Comparison of ENCODE assay signal across 9 cellular contexts in the genomic region with DNA sequence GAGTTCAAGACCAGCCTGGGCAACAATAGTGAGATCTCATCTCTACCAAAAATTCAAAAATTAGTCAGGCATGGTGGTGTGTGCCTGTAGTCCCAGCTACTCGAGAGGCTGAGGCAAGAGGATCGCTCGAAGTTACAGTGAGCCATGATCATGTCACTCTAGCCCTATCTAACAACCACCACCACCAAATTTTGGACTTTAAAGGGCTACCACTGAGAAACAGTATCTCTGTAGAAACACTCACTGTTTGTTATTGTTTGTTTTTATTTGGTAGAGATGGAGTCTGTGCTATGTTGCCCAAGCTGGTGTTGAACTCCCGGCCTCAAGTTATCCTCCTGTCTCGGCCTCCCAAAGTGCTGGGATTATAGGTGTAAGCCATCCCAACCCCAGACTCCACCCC. TPM values are rescaled to one million over a fixed set of nuclear protein-coding genes. Genes with fewer than 3 reads are reported as not detected.
DNase-seq lines count a peak whose midpoint lies in the region; ATAC-seq and TF ChIP-seq lines count a peak whose summit lies in the region.
"Had no signal": no experiment of that assay in that cellular context is flagged by ENCODE, and none has a peak within 500 bp of the region (broad histone marks: within the 10 kb centered on the region; RNA-seq: fewer than 3 reads in every experiment).

No MANE protein-coding gene starts in this region.

- H2BK20ac ChIP-seq in H9 (ENCODE audit: low read depth, low read length, poor library complexity, severe bottlenecking), result no peak overlapping the region

- peak overlapping the region; percentile 62 for H3K4me3 ChIP-seq in DOHH2 (ENCODE audit: low read length)
- no peak overlapping the region for H3K4me3 ChIP-seq in Peyer's patch
- H3K4me3 ChIP-seq in gastrocnemius medialis, result no peak overlapping the region

- peaks cover 4% of the 10 kb centered on the region for H3K23me2 ChIP-seq in H9 (ENCODE audit: insufficient read length, low read depth, low read length, poor library complexity, severe bottlenecking)

- H4K5ac ChIP-seq in H9 (ENCODE audit: insufficient read length, low read depth, low read length), result no peak overlapping the region

- H2AK5ac ChIP-seq in H9 (ENCODE audit: insufficient read length, low read length), result no peak overlapping the region

- peaks cover 34% of the 10 kb centered on the region for H3K79me2 ChIP-seq in DOHH2 (ENCODE audit: control insufficient read depth, low read length)
- peaks cover 2% of the 10 kb centered on the region; the same call in 1 of the 2 replicates for H3K79me2 ChIP-seq in H9 (ENCODE audit: insufficient read depth, low read length)

- H3K9ac ChIP-seq in H9 (ENCODE audit: extremely low read depth, insufficient read length, low read length), result no peak overlapping the region

- no peaks in the 10 kb centered on the region for H3K9me2 ChIP-seq in DOHH2 (replicated peaks; ENCODE audit: control insufficient read depth, low read length)

- H3K4me1 Mint-ChIP-seq in H9, result peaks cover 31 to 44% of the 10 kb centered on the region in 2 experiments

- H4K91ac ChIP-seq in H9 (ENCODE audit: insufficient read length, low read depth, low read length), result no peak overlapping the region

- H3K27ac ChIP-seq in DOHH2 (ENCODE audit: low read depth, low read length) (peak overlapping the region; percentile 77), Peyer's patch (peak overlapping the region; percentile 79 to 98 (median 92)), epithelial cell of prostate (peak overlapping the region; percentile 95), gastrocnemius medialis (peak overlapping the region; percentile 76 to 95 (median 85)), caudate nucleus (ENCODE audit: low read depth, low read length) (no peak overlapping the region), H9 (ENCODE audit: insufficient read length, low read depth, low read length) (no peak overlapping the region)

- WGBS in H9 (ENCODE audit: extremely low coverage, insufficient read length, low lambda C conversion rate), result no CpG with 5 or more reads among the region's 5 CpGs

- no peak overlapping the region for H2BK120ac ChIP-seq in H9 (ENCODE audit: low read depth, low read length, poor library complexity, severe bottlenecking)

- no peaks in the 10 kb centered on the region for H3K9me3 Mint-ChIP-seq in H9

- no peaks in the 10 kb centered on the region for H3K9me3 ChIP-seq in DOHH2 (ENCODE audit: control insufficient read depth, insufficient read depth, low read length)
- H3K9me3 ChIP-seq in Peyer's patch, result no peaks in the 10 kb centered on the region
- H3K9me3 ChIP-seq in gastrocnemius medialis, result no peaks in the 10 kb centered on the region
- H3K9me3 ChIP-seq in H9 (ENCODE audit: control insufficient read depth, low read depth, low read length), result no peaks in the 10 kb centered on the region

- TF ChIP-seq CTCF in DOHH2 (IDR thresholded peaks at IDR 0.05; ENCODE audit: low read depth, low read length, poor library complexity, severe bottlenecking) (no peak), Peyer's patch (IDR thresholded peaks at IDR 0.05) (no peak), gastrocnemius medialis (IDR thresholded peaks at IDR 0.05 in 4 of 5, conservative IDR thresholded peaks at IDR 0.05 in 1 of 5) (no peak), H9 (conservative IDR thresholded peaks at IDR 0.05) (no peak)

- no peak overlapping the region for H3K56ac ChIP-seq in H9 (ENCODE audit: insufficient read length, low read depth, low read length)

- H3K36me3 ChIP-seq in DOHH2 (ENCODE audit: control insufficient read depth, low read length) (peaks cover 29% of the 10 kb centered on the region), Peyer's patch (peaks cover 0 to 1% (median 0%) of the 10 kb centered on the region in 3 donors), gastrocnemius medialis (no peaks in the 10 kb centered on the region)

- no peak overlapping the region for H2BK12ac ChIP-seq in H9 (ENCODE audit: insufficient read length, low read depth, low read length)

- no peak overlapping the region for H3K4ac ChIP-seq in H9 (ENCODE audit: low read depth, low read length)

- H3K4me2 ChIP-seq in DOHH2 (ENCODE audit: low read length), result peak overlapping the region; percentile 67
- H3K4me2 ChIP-seq in H9 (ENCODE audit: insufficient read depth, insufficient read length, low read length), result no peak overlapping the region

- H4K20me1 ChIP-seq in DOHH2 (ENCODE audit: control insufficient read depth, insufficient read depth, low read depth, low read length) (no peaks in the 10 kb centered on the region), H9 (ENCODE audit: control insufficient read depth, insufficient read depth, insufficient read length) (no peaks in the 10 kb centered on the region)

- no peak overlapping the region for H3K18ac ChIP-seq in H9 (ENCODE audit: insufficient read length, low read depth, low read length)

- H3K27ac Mint-ChIP-seq in H9, result no peak overlapping the region; a peak in 1 of 7 replicates

- H2BK5ac ChIP-seq in H9 (ENCODE audit: insufficient read length, low read length), result no peak overlapping the region

- intact Hi-C loops in gastrocnemius medialis (cut with DNase I; ENCODE audit: low total_unique reads), result loop anchor here (2.0 to 10.0 kb wide), 3 partner anchors 23 to 479 kb away; partner anchors contain the start of genes MFSD11, RNF157, SRSF2 and UNK

- no peak overlapping the region for H2BK15ac ChIP-seq in H9 (ENCODE audit: low read depth, low read length)

- peaks cover 31% of the 10 kb centered on the region for H3F3A ChIP-seq in DOHH2 (ENCODE audit: control insufficient read depth, insufficient read depth)

- ATAC-seq in gastrocnemius medialis (no peak), HG03196 (IDR thresholded peaks at IDR 0.05; ENCODE audit: unreplicated experiment) (no peak)

- peaks cover 7% of the 10 kb centered on the region for H3K79me1 ChIP-seq in H9 (ENCODE audit: insufficient read depth, low read depth, low read length, poor library complexity, severe bottlenecking)

- H3K36me3 Mint-ChIP-seq in H9 (ENCODE audit: insufficient read depth in 1 of 3, low read depth in 3 of 3), result peaks cover 2 to 6% (median 6%) of the 10 kb centered on the region in 3 experiments; a peak in 5 of 7 replicates

- H3K4me1 ChIP-seq in DOHH2 (ENCODE audit: control insufficient read depth, low read length), result peaks cover 83% of the 10 kb centered on the region
- H3K4me1 ChIP-seq in Peyer's patch, result peaks cover 10 to 61% (median 37%) of the 10 kb centered on the region in 4 donors
- H3K4me1 ChIP-seq in gastrocnemius medialis, result peaks cover 42 to 47% of the 10 kb centered on the region in 2 donors
- peaks cover 5% of the 10 kb centered on the region for H3K4me1 ChIP-seq in H9 (ENCODE audit: insufficient read depth, low read length)

- H3T11ph ChIP-seq in H9 (ENCODE audit: low read length), result no peak overlapping the region

- H3K14ac ChIP-seq in H9 (ENCODE audit: insufficient read depth, low read length), result no peak overlapping the region

- TF ChIP-seq POLR2A in Peyer's patch (IDR thresholded peaks at IDR 0.05), result no peak
- no peak for TF ChIP-seq POLR2A in gastrocnemius medialis (IDR thresholded peaks at IDR 0.05)

- DNase-seq in Peyer's patch (no peak), epithelial cell of prostate (ENCODE audit: low read depth, low spot score) (no peak), gastrocnemius medialis (no peak), caudate nucleus (lab: John Stamatoyannopoulos, UW) (no peak), NCI-H1694 treated with DMSO at 0.1 percent for 48 hours (lab: John Stamatoyannopoulos, UW) (no peak), H9 (no peak)
- DNase-seq: activated effector memory CD4-positive, alpha-beta T cell treated with Interleukin-2 at 50 U/mL for 16 hours had no signal

- no peak overlapping the region for H3K23ac ChIP-seq in H9 (ENCODE audit: insufficient read length, low read depth, low read length)

- no peaks in the 10 kb centered on the region for H3K27me3 ChIP-seq in DOHH2 (ENCODE audit: control insufficient read depth, low read length)
- H3K27me3 ChIP-seq in Peyer's patch, result no peaks in the 10 kb centered on the region
- H3K27me3 ChIP-seq in gastrocnemius medialis, result no peaks in the 10 kb centered on the region
- H3K27me3 ChIP-seq in H9 (ENCODE audit: insufficient read depth, low read length), result no peaks in the 10 kb centered on the region

- in situ Hi-C loops in gastrocnemius medialis (cut with MboI; ENCODE audit: low sequenced_read_pairs in 4 of 4), result no loop called here

- H3K27me3 Mint-ChIP-seq in H9 (ENCODE audit: low read depth), result no peaks in the 10 kb centered on the region

- no peak overlapping the region for H4K8ac ChIP-seq in H9 (replicated peaks; ENCODE audit: insufficient read length, low read depth, low read length)

- H3K4me3 Mint-ChIP-seq in H9, result no peak overlapping the region

- H2AFZ ChIP-seq in H9 (ENCODE audit: low read length), result no peak overlapping the region

RNA-seq across cellular contexts. Expression of gene UBALD2, which starts 1.3 kb away (rescaled TPM):
- 10 to 100 TPM; 14.0 to 74.1 (median 50.4) TPM for total RNA-seq in Peyer's patch
- total RNA-seq in gastrocnemius medialis, result 100 to 1,000 TPM in 1 of 4 donors, 10 to 100 TPM in 3; 28.9 to 151 (median 52.2) TPM
- total RNA-seq in H9 (2021), result 25.8 and 26.7 TPM in 2 replicates

RNA-seq across cellular contexts. Expression of gene RNF157, which starts 23.6 kb away (rescaled TPM):
- total RNA-seq in Peyer's patch (100 to 1,000 TPM in 2 of 4 donors, 10 to 100 TPM in 2; 73.4 to 115 (median 106) TPM), gastrocnemius medialis (100 to 1,000 TPM in 1 of 4 donors, 10 to 100 TPM in 3; 50.5 to 142 (median 85.3) TPM), H9 (2021) (7.7 and 9.9 TPM in 2 replicates)

RNA-seq across cellular contexts. Expression of gene QRICH2, which starts 44.2 kb away (rescaled TPM):
- total RNA-seq in Peyer's patch (10 to 100 TPM in 1 of 4 donors, 1 to 10 TPM in 3; 1.2 to 10.7 (median 3.1) TPM), gastrocnemius medialis (1 to 10 TPM in 3 of 4 donors, under 1 TPM in 1; 0.59 to 2.4 (median 1.1) TPM), H9 (2021) (2.2 and 3.2 TPM in 2 replicates)

Comparison
In these comparisons a context has a peak if more than half of its experiments do, and no peak if none do; other contexts are left out.
1. H3K27ac ChIP-seq: peak in DOHH2 (single experiment), Peyer's patch (4 of 4), epithelial cell of prostate (single experiment) and gastrocnemius medialis (4 of 4); none in caudate nucleus (single experiment) and H9 (single experiment).